8 cellular contexts compared by ENCODE assay signal in genomic region chr19:45468159-45468651, GRCh38. TPM values are rescaled to one million over a fixed set of nuclear protein-coding genes. Genes with fewer than 3 reads are reported as not detected.
DNase-seq lines count a peak whose midpoint lies in the region; ATAC-seq and TF ChIP-seq lines count a peak whose summit lies in the region.

No MANE protein-coding gene starts in this region.

- peak overlapping the region; percentile 100 for H3K4me2 ChIP-seq in osteoblast (ENCODE audit: insufficient read depth, low read length)

- H3K36me3 Mint-ChIP-seq in activated CD4-positive, alpha-beta T cell treated with anti-CD3 and anti-CD28 coated beads, Interleukin-2, amount 10 ng/mL, durations not matched to agents 24 days and 14 days (ENCODE audit: low read depth) = peaks cover 19% of the 10 kb centered on the region

- H3K4me3 ChIP-seq in A673 (ENCODE audit: low read depth, low read length, poor library complexity, severe bottlenecking) = peak overlapping the region; percentile 63
- peak overlapping the region; percentile 91 for H3K4me3 ChIP-seq in epithelial cell of esophagus (ENCODE audit: low read length)
- H3K4me3 ChIP-seq in osteoblast (ENCODE audit: insufficient read depth, low read length) = peak overlapping the region; percentile 95

- peaks cover 38% of the 10 kb centered on the region for H3K27me3 Mint-ChIP-seq in activated CD4-positive, alpha-beta T cell treated with anti-CD3 and anti-CD28 coated beads, Interleukin-2, amount 10 ng/mL, durations not matched to agents 24 days and 14 days

- CTCF ChIA-PET in A673 (lab: Charles Lee) (interaction anchor here (0.6 to 2.1 kb wide), 7 partner anchors 11 to 67 kb away, joined by 3 to 16 read pairs (median 5); no protein-coding TSS in a partner anchor), HEK293T (lab: Yijun Ruan, JAX) (interaction anchor here (1.0 to 1.7 kb wide), 3 partner anchors 11 to 29 kb away, joined by 4 to 10 read pairs (median 7); no protein-coding TSS in a partner anchor)

- H3K9me3 Mint-ChIP-seq in activated CD4-positive, alpha-beta T cell treated with anti-CD3 and anti-CD28 coated beads, Interleukin-2, amount 10 ng/mL, durations not matched to agents 24 days and 14 days = no peaks in the 10 kb centered on the region

- peaks cover 28% of the 10 kb centered on the region for H3K4me1 Mint-ChIP-seq in activated CD4-positive, alpha-beta T cell treated with anti-CD3 and anti-CD28 coated beads, Interleukin-2, amount 10 ng/mL, durations not matched to agents 24 days and 14 days

- H3K27ac Mint-ChIP-seq in activated CD4-positive, alpha-beta T cell treated with anti-CD3 and anti-CD28 coated beads, Interleukin-2, amount 10 ng/mL, durations not matched to agents 24 days and 14 days = peak overlapping the region; percentile 94

- BruUV-seq in A673 (replicated peaks; lab: Mats Ljungman, UMichigan) = TSS peak; percentile 90

- H3K27me3 ChIP-seq in A673 (replicated peaks; ENCODE audit: insufficient read depth, low read depth, low read length, poor library complexity) = no peaks in the 10 kb centered on the region
- H3K27me3 ChIP-seq in osteoblast (ENCODE audit: insufficient read depth, low read length) = no peaks in the 10 kb centered on the region

- no peak overlapping the region for H2AFZ ChIP-seq in osteoblast (ENCODE audit: low read length)

- H3K4me3 Mint-ChIP-seq in activated CD4-positive, alpha-beta T cell treated with anti-CD3 and anti-CD28 coated beads, Interleukin-2, amount 10 ng/mL, durations not matched to agents 24 days and 14 days = peak overlapping the region; percentile 86

- H3K36me3 ChIP-seq in A673 (ENCODE audit: insufficient read depth, low read length, poor library complexity, severe bottlenecking) = no peaks in the 10 kb centered on the region
- peaks cover 8% of the 10 kb centered on the region for H3K36me3 ChIP-seq in osteoblast (ENCODE audit: insufficient read depth, low read length)

- intact Hi-C loops in A673 (cut with micrococcal nuclease; ENCODE audit: unreplicated experiment) = no loop called here
- intact Hi-C loops in activated CD4-positive, alpha-beta T cell treated with anti-CD3 and anti-CD28 coated beads, Interleukin-2, amount 10 ng/mL, durations not matched to agents 24 days and 14 days (cut with micrococcal nuclease) = no loop called here

- DNase-seq in A673 (ENCODE audit: low spot score) = peak; percentile 33
- DNase-seq in HEK293T (ENCODE audit: extremely low spot score) = no peak
- DNase-seq in activated CD4-positive, alpha-beta T cell treated with anti-CD3 and anti-CD28 coated beads, Interleukin-2, amount 10 ng/mL, durations not matched to agents 24 days and 14 days = peak; percentile 90
- DNase-seq in epithelial cell of esophagus (ENCODE audit: low read depth) = peak; percentile 42
- peak; percentile 72 for DNase-seq in osteoblast (ENCODE audit: insufficient read length, low spot score, missing footprints)
- no peak for DNase-seq in NCI-H524 treated with DMSO at 0.1 percent for 48 hours (lab: John Stamatoyannopoulos, UW)

- ATAC-seq in GM18519 (IDR thresholded peaks at IDR 0.05; ENCODE audit: low FRiP score, unreplicated experiment) (no peak), GM19351 (IDR thresholded peaks at IDR 0.05; ENCODE audit: unreplicated experiment) (no peak)

- H3K9me3 ChIP-seq in A673 (ENCODE audit: low read depth, low read length, poor library complexity, severe bottlenecking) = no peaks in the 10 kb centered on the region
- no peaks in the 10 kb centered on the region for H3K9me3 ChIP-seq in osteoblast (ENCODE audit: low read depth, low read length)

- POLR2A ChIA-PET in A673 (lab: Charles Lee; ENCODE audit: low non-redundant PET) = interaction anchor here (0.7 to 2.3 kb wide), 4 partner anchors 17 to 318 kb away, joined by 3 to 5 read pairs (median 3); no protein-coding TSS in a partner anchor
- POLR2A ChIA-PET in HEK293T (lab: Yijun Ruan, JAX) = interaction anchor here (0.6 to 2.7 kb wide), 12 partner anchors 8 to 305 kb away, joined by 3 to 10 read pairs (median 4); no protein-coding TSS in a partner anchor

- H4K20me1 ChIP-seq in osteoblast (ENCODE audit: insufficient read depth, low read length) = peaks cover 5% of the 10 kb centered on the region

- peak overlapping the region; percentile 91 for H3K27ac ChIP-seq in A673 (ENCODE audit: low read depth, low read length, poor library complexity, severe bottlenecking)
- peak overlapping the region; percentile 97 for H3K27ac ChIP-seq in osteoblast (ENCODE audit: low read depth, low read length)

- no peaks in the 10 kb centered on the region for H3K4me1 ChIP-seq in A673 (ENCODE audit: insufficient read depth, low read length, poor library complexity, severe bottlenecking)
- peaks cover 21% of the 10 kb centered on the region for H3K4me1 ChIP-seq in osteoblast (ENCODE audit: insufficient read depth, low read length)

- no peak for TF ChIP-seq CTCF in A673 (conservative IDR thresholded peaks at IDR 0.05; ENCODE audit: low read depth, low read length)
- no peak for TF ChIP-seq CTCF in epithelial cell of esophagus (IDR thresholded peaks at IDR 0.05; ENCODE audit: insufficient read depth, low read depth, low read length, missing control alignments)
- no peak for TF ChIP-seq CTCF in osteoblast (IDR thresholded peaks at IDR 0.05; ENCODE audit: extremely low read depth, low read depth, low read length)

- peaks cover 36% of the 10 kb centered on the region for H3K79me2 ChIP-seq in osteoblast (ENCODE audit: insufficient read depth, low read length)

TF ChIP-seq in HEK293T, 16 proteins besides CTCF, POLR2A, EP300 and RAD21:
- no peak for TF ChIP-seq ZNF384 (IDR thresholded peaks at IDR 0.05)
- TF ChIP-seq FOXK2 (IDR thresholded peaks at IDR 0.05) = no peak
- TF ChIP-seq FOXM1 (IDR thresholded peaks at IDR 0.05; ENCODE audit: borderline replicate concordance) = 0 out of 2 replicates have a peak, but pooled peaks have one; percentile 10
- 0 out of 2 replicates have a peak, but pooled peaks have one; percentile 16 for TF ChIP-seq LEF1 (IDR thresholded peaks at IDR 0.05; ENCODE audit: borderline replicate concordance)

RNA-seq across cellular contexts. Expression of gene FOSB, which starts 0.4 kb away (rescaled TPM):
- total RNA-seq in A673 (2021) (1.0 and 1.9 TPM in 2 replicates), osteoblast (3.3 and 3.8 TPM in 2 replicates)
- 11.3 TPM in 2 replicates for total RNA-seq in activated CD4-positive, alpha-beta T cell treated with anti-CD3 and anti-CD28 coated beads, Interleukin-2, amount 10 ng/mL, durations not matched to agents 24 days and 14 days

RNA-seq across cellular contexts. Expression of gene RTN2, which starts 28.6 kb away (rescaled TPM):
- total RNA-seq in A673 (2021) = 6.6 and 9.1 TPM in 2 replicates
- total RNA-seq in activated CD4-positive, alpha-beta T cell treated with anti-CD3 and anti-CD28 coated beads, Interleukin-2, amount 10 ng/mL, durations not matched to agents 24 days and 14 days = 2.6 and 2.8 TPM in 2 replicates
- 6.2 TPM in 2 replicates for total RNA-seq in osteoblast

RNA-seq across cellular contexts. Expression of gene PPM1N, which starts 30.0 kb away (rescaled TPM):
- total RNA-seq in A673 (2021) = 0.80 and 1.6 TPM in 2 replicates
- 1.3 and 1.9 TPM in 2 replicates for total RNA-seq in activated CD4-positive, alpha-beta T cell treated with anti-CD3 and anti-CD28 coated beads, Interleukin-2, amount 10 ng/mL, durations not matched to agents 24 days and 14 days
- total RNA-seq in osteoblast = 0.29 and 0.36 TPM in 2 replicates

RNA-seq across cellular contexts. Expression of gene VASP, which starts 39.1 kb away (rescaled TPM):
- total RNA-seq in A673 (2021) (89.6 and 102 TPM in 2 replicates), osteoblast (50.1 and 71.3 TPM in 2 replicates)
- total RNA-seq in activated CD4-positive, alpha-beta T cell treated with anti-CD3 and anti-CD28 coated beads, Interleukin-2, amount 10 ng/mL, durations not matched to agents 24 days and 14 days = 215 and 219 TPM in 2 replicates

RNA-seq across cellular contexts. Expression of gene ERCC1, which starts 44.5 kb away (rescaled TPM):
- total RNA-seq in A673 (2021) (158 and 165 TPM in 2 replicates), osteoblast (88.4 and 96.3 TPM in 2 replicates)
- total RNA-seq in activated CD4-positive, alpha-beta T cell treated with anti-CD3 and anti-CD28 coated beads, Interleukin-2, amount 10 ng/mL, durations not matched to agents 24 days and 14 days = 123 and 124 TPM in 2 replicates

Comparison
In these comparisons a context has a peak if more than half of its experiments do, and no peak if none do; other contexts are left out.
1. DNase-seq: peak in A673 (single experiment), activated CD4-positive, alpha-beta T cell treated with anti-CD3 and anti-CD28 coated beads, Interleukin-2, amount 10 ng/mL, durations not matched to agents 24 days and 14 days (single experiment), epithelial cell of esophagus (single experiment) and osteoblast (single experiment); none in HEK293T (single experiment) and NCI-H524 treated with DMSO at 0.1 percent for 48 hours (single experiment).
2. Peak in every context shown above with its lines, with median percentiles within 50 percentile points of each other: H3K4me3 ChIP-seq.